In the genomic region with DNA sequence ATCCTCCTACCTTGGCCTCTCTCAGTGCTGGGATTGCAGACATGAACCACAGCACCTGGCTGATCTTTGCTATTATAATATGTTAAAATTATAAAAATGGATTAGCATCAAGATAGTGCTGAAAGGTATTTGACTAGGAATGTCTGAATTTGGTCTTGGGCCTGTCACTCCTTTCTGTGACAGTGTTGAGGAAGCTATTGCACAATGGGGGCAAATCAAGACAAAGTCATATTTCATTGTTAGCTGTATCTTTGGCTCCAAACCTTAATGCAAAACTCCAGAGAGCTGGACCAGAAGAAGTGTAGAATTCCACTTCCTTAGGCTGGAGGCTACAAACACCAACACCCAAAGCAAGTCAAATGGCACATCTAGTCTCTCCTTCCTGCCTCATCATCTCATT, we compare ENCODE assay signal across 12 cellular contexts.
"Had no signal": no experiment of that assay in that cellular context is flagged by ENCODE, and none has a peak within 500 bp of the region (broad histone marks: within the 10 kb centered on the region; RNA-seq: fewer than 3 reads in every experiment).

No MANE protein-coding gene starts in this region.

- H3K4me3 ChIP-seq: thyroid gland, uterus had no signal

- H3K36me3 Mint-ChIP-seq: activated naive CD8-positive, alpha-beta T cell treated with anti-CD3 and anti-CD28 coated beads, Interleukin-2, amount 10 ng/mL, durations not matched to agents 7 days and 5 days had no signal

- H3K27ac ChIP-seq: thyroid gland, uterus had no signal

- DNase-seq: activated CD4-positive, alpha-beta memory T cell treated with anti-CD3 and anti-CD28 coated beads for 36 hours; activated CD4-positive, CD25-positive, alpha-beta regulatory T cell treated with anti-CD3 and anti-CD28 coated beads, Interleukin-2, amount 50 U/mL, for 72 hours; activated CD8-positive, alpha-beta memory T cell treated with anti-CD3 and anti-CD28 coated beads, Interleukin-2, amount 50 U/mL, for 4 hours; activated gamma-delta T cell treated with Interleukin-2 at 50 U/mL for 16 hours; activated naive CD8-positive, alpha-beta T cell treated with anti-CD3 and anti-CD28 coated beads, Interleukin-2, amount 10 ng/mL, durations not matched to agents 7 days and 5 days; activated T-cell treated with anti-CD3 and anti-CD28 coated beads, Interleukin-2, amount 50 U/mL, for 72 hours; anterior cingulate cortex; hypothalamus; posterior cingulate gyrus; small intestine; thyroid gland; uterus had no signal

- H3K27ac Mint-ChIP-seq: activated CD4-positive, alpha-beta memory T cell treated with anti-CD3 and anti-CD28 coated beads for 36 hours; activated naive CD8-positive, alpha-beta T cell treated with anti-CD3 and anti-CD28 coated beads, Interleukin-2, amount 10 ng/mL, durations not matched to agents 7 days and 5 days; activated T-cell treated with anti-CD3 and anti-CD28 coated beads, Interleukin-2, amount 50 U/mL, for 72 hours had no signal

- H3K9me3 ChIP-seq: thyroid gland, uterus had no signal

- H3K9me3 Mint-ChIP-seq: activated CD4-positive, alpha-beta memory T cell treated with anti-CD3 and anti-CD28 coated beads for 36 hours; activated naive CD8-positive, alpha-beta T cell treated with anti-CD3 and anti-CD28 coated beads, Interleukin-2, amount 10 ng/mL, durations not matched to agents 7 days and 5 days had no signal

- H3K36me3 ChIP-seq: thyroid gland, uterus had no signal

- FAIRE-seq: small intestine had no signal

- H3K4me3 Mint-ChIP-seq: activated CD4-positive, alpha-beta memory T cell treated with anti-CD3 and anti-CD28 coated beads for 36 hours; activated naive CD8-positive, alpha-beta T cell treated with anti-CD3 and anti-CD28 coated beads, Interleukin-2, amount 10 ng/mL, durations not matched to agents 7 days and 5 days; activated T-cell treated with anti-CD3 and anti-CD28 coated beads, Interleukin-2, amount 50 U/mL, for 72 hours had no signal

- ATAC-seq: activated T-cell treated with anti-CD3 and anti-CD28 coated beads, Interleukin-2, amount 50 U/mL, for 72 hours had no signal
